ENCODE assay signal across 8 cellular contexts in genomic region chr1:68116643-68117235, GRCh38.
A peak's percentile ranks its signal among the peaks of the same experiment; 100 is the strongest.
DNase-seq lines count a peak whose midpoint lies in the region; ATAC-seq and TF ChIP-seq lines count a peak whose summit lies in the region.

No MANE protein-coding gene starts in this region.

- H3K36me3 Mint-ChIP-seq in CD8-positive, alpha-beta T cell: no peaks in the 10 kb centered on the region

- H3K4me1 ChIP-seq in CD8-positive, alpha-beta T cell (ENCODE audit: insufficient read depth, low read length): no peaks in the 10 kb centered on the region
- peaks cover 32% of the 10 kb centered on the region for H3K4me1 ChIP-seq in osteoblast (ENCODE audit: insufficient read depth, low read length)
- peaks cover 11% of the 10 kb centered on the region for H3K4me1 ChIP-seq in vagina

- peak overlapping the region; percentile 66 for H3K4me3 Mint-ChIP-seq in CD8-positive, alpha-beta T cell

- H3K27me3 Mint-ChIP-seq in CD8-positive, alpha-beta T cell (ENCODE audit: low read depth): peaks cover 10% of the 10 kb centered on the region

- peaks cover 7% of the 10 kb centered on the region for H3K4me1 Mint-ChIP-seq in CD8-positive, alpha-beta T cell (ENCODE audit: low read depth)

- intact Hi-C loops in CD8-positive, alpha-beta T cell (cut with DNase I, micrococcal nuclease): loop anchor here (2.0 to 10.0 kb wide), 2 partner anchors 352 to 1620 kb away; no protein-coding TSS in a partner anchor
- intact Hi-C loops in vagina (cut with DNase I): loop anchor here (2.0 to 10.0 kb wide), 2 partner anchors 226 to 262 kb away; no protein-coding TSS in a partner anchor

- POLR2A ChIA-PET in CD8-positive, alpha-beta T cell (lab: Charles Lee): no interaction called here

- H3K79me2 ChIP-seq in osteoblast (ENCODE audit: insufficient read depth, low read length): no peaks in the 10 kb centered on the region

- no peak for TF ChIP-seq POLR2A in vagina (IDR thresholded peaks at IDR 0.05)

- peak; percentile 77 for TF ChIP-seq CTCF in CD8-positive, alpha-beta T cell (IDR thresholded peaks at IDR 0.05)
- TF ChIP-seq CTCF in fibroblast of villous mesenchyme (IDR thresholded peaks at IDR 0.05; ENCODE audit: insufficient read depth, low read depth, low read length): peak; percentile 80
- peak; percentile 83 for TF ChIP-seq CTCF in osteoblast (IDR thresholded peaks at IDR 0.05; ENCODE audit: extremely low read depth, low read depth, low read length)
- peak; percentile 71 to 88 (median 85) for TF ChIP-seq CTCF in vagina (IDR thresholded peaks at IDR 0.05)

- no peaks in the 10 kb centered on the region for H3K36me3 ChIP-seq in CD8-positive, alpha-beta T cell (ENCODE audit: insufficient read depth, low read length)
- H3K36me3 ChIP-seq in osteoblast (ENCODE audit: insufficient read depth, low read length) (no peaks in the 10 kb centered on the region), vagina (no peaks in the 10 kb centered on the region)

- H2AFZ ChIP-seq in osteoblast (ENCODE audit: low read length): peak overlapping the region; percentile 52

- ATAC-seq in CD8-positive, alpha-beta T cell: no peak
- peak; percentile 35 for ATAC-seq in HG02678 (IDR thresholded peaks at IDR 0.05; ENCODE audit: unreplicated experiment)

- peak overlapping the region; percentile 63 for H3K4me2 ChIP-seq in osteoblast (ENCODE audit: insufficient read depth, low read length)

- CTCF ChIA-PET in CD8-positive, alpha-beta T cell (lab: Charles Lee): interaction anchor here (0.6 to 3.5 kb wide), 11 partner anchors 9 to 181 kb away, joined by 3 to 20 read pairs (median 4); no protein-coding TSS in a partner anchor

- H3K9me3 Mint-ChIP-seq in CD8-positive, alpha-beta T cell: no peaks in the 10 kb centered on the region

- H3K27me3 ChIP-seq in CD8-positive, alpha-beta T cell (ENCODE audit: insufficient read depth, low read length): no peaks in the 10 kb centered on the region
- H3K27me3 ChIP-seq in osteoblast (ENCODE audit: insufficient read depth, low read length) (no peaks in the 10 kb centered on the region), vagina (no peaks in the 10 kb centered on the region)

- H4K20me1 ChIP-seq in osteoblast (ENCODE audit: insufficient read depth, low read length): no peaks in the 10 kb centered on the region

- H3K9me3 ChIP-seq in CD8-positive, alpha-beta T cell (ENCODE audit: low read length): no peaks in the 10 kb centered on the region
- no peaks in the 10 kb centered on the region for H3K9me3 ChIP-seq in osteoblast (ENCODE audit: low read depth, low read length)
- no peaks in the 10 kb centered on the region for H3K9me3 ChIP-seq in vagina

- no peak overlapping the region for H3K4me3 ChIP-seq in CD8-positive, alpha-beta T cell (ENCODE audit: low read depth, low read length)
- no peak overlapping the region for H3K4me3 ChIP-seq in fibroblast of villous mesenchyme (ENCODE audit: low read depth, low read length)
- peak overlapping the region; percentile 50 for H3K4me3 ChIP-seq in osteoblast (ENCODE audit: insufficient read depth, low read length)
- H3K4me3 ChIP-seq in vagina: peak overlapping the region in 1 of 2 donors; percentile 22

- no peak overlapping the region for H3K27ac Mint-ChIP-seq in CD8-positive, alpha-beta T cell

- DNase-seq in CD8-positive, alpha-beta T cell: peak in 5 of 7 experiments; percentile 20 to 55 (median 29)
- DNase-seq in NCI-H82 (lab: John Stamatoyannopoulos, UW): peak; percentile 75
- peak; percentile 20 for DNase-seq in activated T-cell treated with anti-CD3 and anti-CD28 coated beads for 24 hours (ENCODE audit: low read depth)
- peak; percentile 65 for DNase-seq in fibroblast of villous mesenchyme (ENCODE audit: low read depth)
- peak; percentile 63 for DNase-seq in osteoblast (ENCODE audit: insufficient read length, low spot score, missing footprints)
- no peak for DNase-seq in vagina (ENCODE audit: extremely low spot score in 2 of 2)
- DNase-seq in mesenteric fat pad (ENCODE audit: low spot score): no peak

- no peak overlapping the region for H3K27ac ChIP-seq in CD8-positive, alpha-beta T cell (ENCODE audit: low read depth, low read length)
- H3K27ac ChIP-seq in osteoblast (ENCODE audit: low read depth, low read length) (no peak overlapping the region), vagina (no peak overlapping the region)

Comparison
In these comparisons a context has a peak if more than half of its experiments do, and no peak if none do; other contexts are left out.
1. DNase-seq: peak in CD8-positive, alpha-beta T cell (5 of 7), NCI-H82 (single experiment), activated T-cell treated with anti-CD3 and anti-CD28 coated beads for 24 hours (single experiment), fibroblast of villous mesenchyme (single experiment) and osteoblast (single experiment); none in vagina (0 of 2) and mesenteric fat pad (single experiment).
2. Peak in every context shown above with its lines, with median percentiles within 50 percentile points of each other: CTCF ChIP-seq.